9 cellular contexts compared by ENCODE assay signal in the genomic region with DNA sequence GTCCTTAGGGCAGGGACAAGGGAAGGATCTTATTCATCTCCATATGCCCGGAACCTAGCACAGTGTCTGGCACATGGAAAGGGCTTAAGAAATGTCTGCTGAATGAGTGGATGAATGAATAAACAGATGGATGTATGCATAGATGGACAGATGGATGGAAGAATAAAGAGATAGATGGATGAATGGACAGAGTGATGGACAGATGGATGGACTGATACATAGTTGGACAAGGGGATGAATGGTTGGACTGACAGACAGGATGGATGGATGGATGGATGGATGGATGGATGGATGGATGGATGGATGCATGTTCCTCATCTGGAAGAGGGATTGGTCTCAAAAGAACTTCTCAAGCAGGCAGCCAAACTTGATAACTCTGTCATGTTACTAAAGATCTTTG.
"Had no signal": no experiment of that assay in that cellular context is flagged by ENCODE, and none has a peak within 500 bp of the region (broad histone marks: within the 10 kb centered on the region; RNA-seq: fewer than 3 reads in every experiment).

No MANE protein-coding gene starts in this region.

- H3K27ac Mint-ChIP-seq: GM23338, H9, HFFc6, IgD-negative memory B cell had no signal

- DNase-seq: H9, HCEC 1CT, HFFc6 had no signal

- H3K27ac ChIP-seq: HL-60 had no signal

- ATAC-seq: GM23338, HepG2 had no signal

- H3K9me3 Mint-ChIP-seq: GM23338, H9, HFFc6, IgD-negative memory B cell had no signal

- H3K4me3 ChIP-seq: GM23338 had no signal

- FAIRE-seq: H1, H54, HepG2 had no signal

- H3K4me3 Mint-ChIP-seq: GM23338, H9, HFFc6, IgD-negative memory B cell had no signal
